ENCODE assay signal across 1 cellular context in genomic region chr7:100119075-100119700, GRCh38.
TF ChIP-seq lines count a peak whose summit lies in the region.

Gene CNPY4, plus strand, starts transcription at chr7:100119634. Its CDS starts 111 bp downstream, at chr7:100119745.
Gene TAF6, minus strand, starts transcription at chr7:100119358. Its CDS starts 5,149 bp downstream, at chr7:100114209.

TF ChIP-seq in GM12878, 131 proteins besides CTCF, POLR2A, EP300 and RAD21 (continued from another document and continues in another):
- TF ChIP-seq ZBTB40 (IDR thresholded peaks at IDR 0.05; ENCODE audit: borderline replicate concordance), result peak; percentile 73; the same call in 1 of the 2 replicates
- TF ChIP-seq SREBF2 (IDR thresholded peaks at IDR 0.05; ENCODE audit: low read length), result 0 out of 2 replicates have a peak, but pooled peaks have one; percentile 19
- TF ChIP-seq HSF1 (IDR thresholded peaks at IDR 0.05; ENCODE audit: low read depth, low read length), result 0 out of 2 replicates have a peak, but pooled peaks have one; percentile 50
- no peak for TF ChIP-seq CHD4 (IDR thresholded peaks at IDR 0.05)
- TF ChIP-seq ZNF207 (IDR thresholded peaks at IDR 0.05; ENCODE audit: borderline replicate concordance), result peak; percentile 78; the same call in 1 of the 2 replicates
- TF ChIP-seq RCOR1 (conservative IDR thresholded peaks at IDR 0.05; ENCODE audit: low read depth, low read length), result no peak
- no peak for TF ChIP-seq YBX1 (IDR thresholded peaks at IDR 0.05)
- peak; percentile 59 for TF ChIP-seq CUX1 (IDR thresholded peaks at IDR 0.05; ENCODE audit: insufficient replicate concordance, low read depth, low read length)
- TF ChIP-seq PKNOX1 (IDR thresholded peaks at IDR 0.05), result 0 out of 2 replicates have a peak, but pooled peaks have one; percentile 27
- TF ChIP-seq TAF1 (IDR thresholded peaks at IDR 0.05; ENCODE audit: borderline replicate concordance, low read depth, low read length), result peak; percentile 100
- no peak for TF ChIP-seq KAT2A (conservative IDR thresholded peaks at IDR 0.05; ENCODE audit: control insufficient read depth, low read depth, low read length)
- TF ChIP-seq RELB (IDR thresholded peaks at IDR 0.05; ENCODE audit: low read depth), result peak; percentile 98
- TF ChIP-seq IRF3 (IDR thresholded peaks at IDR 0.05), result no peak
- TF ChIP-seq BACH1 (IDR thresholded peaks at IDR 0.05; ENCODE audit: borderline replicate concordance), result peak; percentile 68
- TF ChIP-seq EED (IDR thresholded peaks at IDR 0.05; ENCODE audit: low read depth), result no peak
- peak; percentile 70 for TF ChIP-seq MEF2B (IDR thresholded peaks at IDR 0.05; ENCODE audit: partially characterized antibody, poor library complexity, severe bottlenecking)
- no peak for TF ChIP-seq JUND (IDR thresholded peaks at IDR 0.05; ENCODE audit: low read depth, low read length)
- no peak for TF ChIP-seq ZNF592 (IDR thresholded peaks at IDR 0.05)
- peak; percentile 53 for TF ChIP-seq PBX3 (IDR thresholded peaks at IDR 0.05; ENCODE audit: insufficient replicate concordance, low read depth, low read length)
- no peak for TF ChIP-seq RFX5 (IDR thresholded peaks at IDR 0.05; ENCODE audit: low read depth, low read length)
- no peak for TF ChIP-seq SREBF1 (IDR thresholded peaks at IDR 0.05; ENCODE audit: low read length)
- no peak for TF ChIP-seq CBX3 (IDR thresholded peaks at IDR 0.05; ENCODE audit: borderline replicate concordance, low read depth)
- no peak for TF ChIP-seq MTA2 (IDR thresholded peaks at IDR 0.05; ENCODE audit: low read depth)
- TF ChIP-seq ASH2L (IDR thresholded peaks at IDR 0.05; ENCODE audit: borderline replicate concordance, low read depth), result 0 out of 2 replicates have a peak, but pooled peaks have one; percentile 39
- TF ChIP-seq NKRF (conservative IDR thresholded peaks at IDR 0.05), result peak; percentile 83
- peak; percentile 68 for TF ChIP-seq ATF7 (IDR thresholded peaks at IDR 0.05; ENCODE audit: low read depth)
- TF ChIP-seq HDAC6 (IDR thresholded peaks at IDR 0.05; ENCODE audit: unreplicated experiment), result no peak
- TF ChIP-seq MTA3 (IDR thresholded peaks at IDR 0.05; ENCODE audit: borderline replicate concordance, low read length), result no peak; the same call in 1 of the 2 replicates
- no peak for TF ChIP-seq KDM1A (IDR thresholded peaks at IDR 0.05; ENCODE audit: borderline replicate concordance)
